ENCODE assay signal across 31 cellular contexts in the genomic region with DNA sequence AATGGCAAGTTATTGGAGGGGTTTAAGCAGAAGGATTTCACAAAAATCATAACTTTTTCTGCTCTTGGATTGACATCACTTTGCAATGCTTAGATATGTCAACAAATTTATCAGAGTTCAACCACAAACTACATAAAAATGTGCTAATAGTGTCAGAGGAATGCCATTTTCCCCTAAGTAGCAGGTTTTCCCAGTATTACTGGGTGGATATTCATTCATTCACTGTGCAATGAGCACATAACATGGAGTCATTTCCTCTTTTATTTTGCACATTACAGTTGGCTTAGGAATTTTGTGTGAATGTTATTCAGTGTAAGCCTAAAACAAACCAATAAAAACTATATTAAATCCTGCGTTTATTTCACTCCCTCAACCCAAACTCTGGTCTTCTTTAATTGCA.
"Had no signal": no experiment of that assay in that cellular context is flagged by ENCODE, and none has a peak within 500 bp of the region (broad histone marks: within the 10 kb centered on the region; RNA-seq: fewer than 3 reads in every experiment).

No MANE protein-coding gene starts in this region.

- H3K9me3 ChIP-seq: adrenal gland, body of pancreas, colonic mucosa had no signal

- ATAC-seq: activated CD4-positive, CD25-positive, alpha-beta regulatory T cell treated with anti-CD3 and anti-CD28 coated beads, Interleukin-2, amount 50 U/mL, for 24 hours; activated CD8-positive, alpha-beta T cell treated with anti-CD3 and anti-CD28 coated beads for 36 hours; activated naive CD8-positive, alpha-beta T cell treated with anti-CD3 and anti-CD28 coated beads, Interleukin-2, amount 50 U/mL, for 24 hours; activated T-cell treated with anti-CD3 and anti-CD28 coated beads, Interleukin-2, amount 50 U/mL, for 4 hours; activated T-helper 17 cell treated with anti-CD3 and anti-CD28 coated beads, Interleukin-2, amount 50 U/mL, for 72 hours; body of pancreas; foreskin keratinocyte; gastrocnemius medialis; heart left ventricle; T-helper 17 cell had no signal

- H3K4me3 ChIP-seq: adrenal gland, body of pancreas, cardiac muscle cell, colonic mucosa, gastrocnemius medialis, heart left ventricle had no signal

- DNase-seq: activated B cell treated with CpG ODN at 0.5 μM for 24 hours; activated CD4-positive, alpha-beta T cell treated with anti-CD3 and anti-CD28 coated beads for 48 hours; activated CD4-positive, alpha-beta T cell treated with anti-CD3 and anti-CD28 coated beads, Interleukin-2, amount 50 U/mL, for 1 hour; activated CD4-positive, alpha-beta T cell treated with anti-CD3 and anti-CD28 coated beads, Interleukin-2, amount 50 U/mL, for 48 hours; activated CD8-positive, alpha-beta memory T cell treated with anti-CD3 and anti-CD28 coated beads for 24 hours; activated CD8-positive, alpha-beta T cell treated with anti-CD3 and anti-CD28 coated beads for 36 hours; activated effector memory CD4-positive, alpha-beta T cell treated with Interleukin-2 at 50 U/mL for 16 hours; activated gamma-delta T cell treated with Interleukin-2 at 50 U/mL for 16 hours; activated naive CD4-positive, alpha-beta T cell treated with Interleukin-2 at 50 U/mL for 16 hours; activated naive CD8-positive, alpha-beta T cell treated with anti-CD3 and anti-CD28 coated beads for 36 hours; activated naive CD8-positive, alpha-beta T cell treated with anti-CD3 and anti-CD28 coated beads, Interleukin-2, amount 50 U/mL, for 24 hours; activated T-cell treated with anti-CD3 and anti-CD28 coated beads, Interleukin-2, amount 50 U/mL, for 4 hours; adrenal gland; amygdala; aorta; body of pancreas; central memory CD4-positive, alpha-beta T cell; cerebellar nuclear complex; colonic mucosa; effector CD8-positive, alpha-beta T cell; gastrocnemius medialis; glutamatergic neuron; heart left ventricle; T-helper 1 cell; T-helper 17 cell; T1000; WERI-Rb-1 had no signal

- H3K27ac ChIP-seq: adrenal gland, body of pancreas, cardiac muscle cell, colonic mucosa, foreskin keratinocyte, gastrocnemius medialis, heart left ventricle, WERI-Rb-1 had no signal

- H3K27me3 ChIP-seq: adrenal gland, body of pancreas, cardiac muscle cell, colonic mucosa, foreskin keratinocyte, gastrocnemius medialis, heart left ventricle had no signal

- H3K4me1 ChIP-seq: adrenal gland, body of pancreas, colonic mucosa, foreskin keratinocyte, gastrocnemius medialis, heart left ventricle had no signal

- H3K36me3 ChIP-seq: adrenal gland, cardiac muscle cell, colonic mucosa, gastrocnemius medialis, heart left ventricle, WERI-Rb-1 had no signal
